ENCODE assay signal across 8 cellular contexts in genomic region chr1:111737216-111738132, GRCh38. TPM values are rescaled to one million over a fixed set of nuclear protein-coding genes. Genes with fewer than 3 reads are reported as not detected.
A peak's percentile ranks its signal among the peaks of the same experiment; 100 is the strongest.
DNase-seq lines count a peak whose midpoint lies in the region; ATAC-seq, FAIRE-seq and TF ChIP-seq lines count a peak whose summit lies in the region.

No MANE protein-coding gene starts in this region.

- H3K4me3 Mint-ChIP-seq in activated CD4-positive, alpha-beta T cell treated with anti-CD3 and anti-CD28 coated beads, Interleukin-2, amount 10 ng/mL, durations not matched to agents 24 days and 14 days, result peak overlapping the region; percentile 96

- no peaks in the 10 kb centered on the region for H3K9me1 ChIP-seq in keratinocyte (ENCODE audit: control insufficient read depth, extremely low read depth, insufficient read depth, low read length)

- no peak for TF ChIP-seq EP300 in suprapubic skin (IDR thresholded peaks at IDR 0.05)

- no peaks in the 10 kb centered on the region for H4K20me1 ChIP-seq in keratinocyte (ENCODE audit: control insufficient read depth, extremely low read depth, insufficient read depth, low read length)

- TF ChIP-seq CTCF in keratinocyte (optimal IDR thresholded peaks at IDR 0.05 in 1 of 3, IDR thresholded peaks at IDR 0.05 in 1 of 3, conservative IDR thresholded peaks at IDR 0.05 in 1 of 3; ENCODE audit: extremely low read depth in 1 of 3, insufficient read depth in 2 of 3, low read length in 3 of 3), result no peak
- TF ChIP-seq CTCF in suprapubic skin (IDR thresholded peaks at IDR 0.05), result no peak

- H3K27ac Mint-ChIP-seq in activated CD4-positive, alpha-beta T cell treated with anti-CD3 and anti-CD28 coated beads, Interleukin-2, amount 10 ng/mL, durations not matched to agents 24 days and 14 days, result peak overlapping the region; percentile 23

- no peak for DNase-seq in activated CD4-positive, alpha-beta T cell treated with anti-CD3 and anti-CD28 coated beads, Interleukin-2, amount 10 ng/mL, durations not matched to agents 24 days and 14 days
- no peak for DNase-seq in activated CD4-positive, alpha-beta T cell treated with anti-CD3 and anti-CD28 coated beads for 1 hour
- peak; percentile 21 to 26 for DNase-seq in activated T-cell treated with anti-CD3 and anti-CD28 coated beads, Interleukin-2, amount 50 U/mL, for 48 hours
- DNase-seq in keratinocyte (ENCODE audit: low read depth, low spot score) (no peak), suprapubic skin (ENCODE audit: low spot score in 2 of 2) (no peak), NCI-H748 treated with DMSO at 0.1 percent for 48 hours (lab: John Stamatoyannopoulos, UW) (no peak), SHP77 treated with DMSO at 0.1 percent for 48 hours (lab: John Stamatoyannopoulos, UW) (no peak)

- H3K9me3 ChIP-seq in keratinocyte (ENCODE audit: control insufficient read depth, low read depth, low read length) (no peaks in the 10 kb centered on the region), suprapubic skin (no peaks in the 10 kb centered on the region)

- no peaks in the 10 kb centered on the region for H3K36me3 Mint-ChIP-seq in activated CD4-positive, alpha-beta T cell treated with anti-CD3 and anti-CD28 coated beads, Interleukin-2, amount 10 ng/mL, durations not matched to agents 24 days and 14 days (ENCODE audit: low read depth)

- dilution Hi-C loops in keratinocyte (cut with MboI; ENCODE audit: extremely low pct_ligation_motif_present, low sequenced_read_pairs), result no loop called here

- intact Hi-C loops in activated CD4-positive, alpha-beta T cell treated with anti-CD3 and anti-CD28 coated beads, Interleukin-2, amount 10 ng/mL, durations not matched to agents 24 days and 14 days (cut with micrococcal nuclease), result loop anchor here (2.0 to 5.0 kb wide), 2 partner anchors 23 to 1100 kb away; no protein-coding TSS in a partner anchor

- H3K27me3 Mint-ChIP-seq in activated CD4-positive, alpha-beta T cell treated with anti-CD3 and anti-CD28 coated beads, Interleukin-2, amount 10 ng/mL, durations not matched to agents 24 days and 14 days, result peaks cover 41% of the 10 kb centered on the region

- peak overlapping the region; percentile 61 to 88 (median 82) for H3K4me3 ChIP-seq in keratinocyte (ENCODE audit: control insufficient read depth in 2 of 3, extremely low read depth in 1 of 3, insufficient read depth in 2 of 3, low read depth in 1 of 3, low read length in 3 of 3)
- peak overlapping the region; percentile 72 for H3K4me3 ChIP-seq in suprapubic skin

- peaks cover 27% of the 10 kb centered on the region for H3K4me1 ChIP-seq in keratinocyte (ENCODE audit: control insufficient read depth, extremely low read depth, insufficient read depth, low read length)
- peaks cover 60% of the 10 kb centered on the region for H3K4me1 ChIP-seq in suprapubic skin

- H3K9me3 Mint-ChIP-seq in activated CD4-positive, alpha-beta T cell treated with anti-CD3 and anti-CD28 coated beads, Interleukin-2, amount 10 ng/mL, durations not matched to agents 24 days and 14 days, result no peaks in the 10 kb centered on the region

- no peak overlapping the region for H3K27ac ChIP-seq in keratinocyte (ENCODE audit: control insufficient read depth, insufficient read depth, low read length)
- H3K27ac ChIP-seq in suprapubic skin, result peak overlapping the region; percentile 93

- H3K27me3 ChIP-seq in keratinocyte (ENCODE audit: control insufficient read depth, extremely low read depth, insufficient read depth, low read length) (peaks cover 8% of the 10 kb centered on the region), suprapubic skin (no peaks in the 10 kb centered on the region)

- FAIRE-seq in keratinocyte (lab: Jason Lieb, UNC), result no peak

- 43% methylated on average over 8 of the region's 8 CpGs for WGBS in suprapubic skin

- peaks cover 28% of the 10 kb centered on the region for H3K4me1 Mint-ChIP-seq in activated CD4-positive, alpha-beta T cell treated with anti-CD3 and anti-CD28 coated beads, Interleukin-2, amount 10 ng/mL, durations not matched to agents 24 days and 14 days

- no peaks in the 10 kb centered on the region for H3K79me2 ChIP-seq in keratinocyte (ENCODE audit: control insufficient read depth, insufficient read depth, low read length)

- H3K36me3 ChIP-seq in keratinocyte (ENCODE audit: control insufficient read depth in 2 of 2, extremely low read depth in 1 of 2, insufficient read depth in 2 of 2, low read length in 2 of 2) (no peaks in the 10 kb centered on the region), suprapubic skin (no peaks in the 10 kb centered on the region)

- no peak for ATAC-seq in HG03571 (IDR thresholded peaks at IDR 0.05; ENCODE audit: unreplicated experiment)

- peak overlapping the region; percentile 83 for H3K9ac ChIP-seq in keratinocyte (ENCODE audit: control insufficient read depth, extremely low read depth, insufficient read depth, low read length)

- H2AFZ ChIP-seq in keratinocyte (ENCODE audit: control insufficient read depth, low read length), result no peak overlapping the region

- no peak for TF ChIP-seq POLR2A in suprapubic skin (IDR thresholded peaks at IDR 0.05)

- H3K4me2 ChIP-seq in keratinocyte (ENCODE audit: control insufficient read depth, extremely low read depth, insufficient read depth, low read depth, low read length), result peak overlapping the region; percentile 94

RNA-seq across cellular contexts. Expression of gene INKA2, which starts 1.7 kb away (rescaled TPM):
- total RNA-seq in activated CD4-positive, alpha-beta T cell treated with anti-CD3 and anti-CD28 coated beads, Interleukin-2, amount 10 ng/mL, durations not matched to agents 24 days and 14 days, result 2.4 and 2.6 TPM in 2 replicates
- polyA plus RNA-seq in keratinocyte, result 1.8 to 2.8 TPM (median 2.7 TPM) in 3 replicates
- polyA plus RNA-seq in keratinocyte (2011; ENCODE audit: low read depth), result 1.2 TPM
- polyA plus RNA-seq in keratinocyte (2011; cell fraction: cytosol; rRNA removed), result 1.7 and 2.0 TPM in 2 replicates
- 4.0 and 5.1 TPM in 2 replicates for polyA plus RNA-seq in keratinocyte (2011; cell fraction: nucleus; rRNA removed)
- polyA plus RNA-seq in keratinocyte (2012; ENCODE audit: low replicate concordance), result 1.8 and 2.2 TPM in 2 replicates
- polyA minus RNA-seq in keratinocyte, result 0.93 to 6.4 TPM in 2 of 3 replicates, not detected in the other
- 1.9 TPM for polyA minus RNA-seq in keratinocyte (2011; cell fraction: cytosol; rRNA and poly(A)+ RNA removed)
- polyA minus RNA-seq in keratinocyte (2011; cell fraction: nucleus; rRNA and poly(A)+ RNA removed), result 1.8 and 3.2 TPM in 2 replicates
- total RNA-seq in suprapubic skin, result 1 to 10 TPM; 4.1 to 7.3 (median 5.2) TPM

RNA-seq across cellular contexts. Expression of gene DDX20, which starts 18.2 kb away (rescaled TPM):
- 18.7 and 24.2 TPM in 2 replicates for total RNA-seq in activated CD4-positive, alpha-beta T cell treated with anti-CD3 and anti-CD28 coated beads, Interleukin-2, amount 10 ng/mL, durations not matched to agents 24 days and 14 days
- 9.6 to 14.8 TPM (median 11.6 TPM) in 3 replicates for polyA plus RNA-seq in keratinocyte
- polyA plus RNA-seq in keratinocyte (2011; ENCODE audit: low read depth), result 5.7 TPM
- polyA plus RNA-seq in keratinocyte (2011; cell fraction: cytosol; rRNA removed), result 6.6 and 13.6 TPM in 2 replicates
- 12.8 and 17.8 TPM in 2 replicates for polyA plus RNA-seq in keratinocyte (2011; cell fraction: nucleus; rRNA removed)
- polyA plus RNA-seq in keratinocyte (2012; ENCODE audit: low replicate concordance), result 6.2 and 10.7 TPM in 2 replicates
- polyA minus RNA-seq in keratinocyte, result 3.6 to 15.5 TPM (median 9.4 TPM) in 3 replicates
- polyA minus RNA-seq in keratinocyte (2011; cell fraction: cytosol; rRNA and poly(A)+ RNA removed), result 11.5 TPM
- 10.6 and 13.3 TPM in 2 replicates for polyA minus RNA-seq in keratinocyte (2011; cell fraction: nucleus; rRNA and poly(A)+ RNA removed)
- total RNA-seq in suprapubic skin, result 10 to 100 TPM; 16.0 to 25.0 (median 21.5) TPM

Comparison
In these comparisons a context has a peak if more than half of its experiments do, and no peak if none do; other contexts are left out.
1. DNase-seq: peak in activated T-cell treated with anti-CD3 and anti-CD28 coated beads, Interleukin-2, amount 50 U/mL, for 48 hours (2 of 2); none in activated CD4-positive, alpha-beta T cell treated with anti-CD3 and anti-CD28 coated beads, Interleukin-2, amount 10 ng/mL, durations not matched to agents 24 days and 14 days (single experiment), activated CD4-positive, alpha-beta T cell treated with anti-CD3 and anti-CD28 coated beads for 1 hour (single experiment), keratinocyte (single experiment), suprapubic skin (0 of 2), NCI-H748 treated with DMSO at 0.1 percent for 48 hours (single experiment) and SHP77 treated with DMSO at 0.1 percent for 48 hours (single experiment).